22 cellular contexts compared by ENCODE assay signal in the genomic region with DNA sequence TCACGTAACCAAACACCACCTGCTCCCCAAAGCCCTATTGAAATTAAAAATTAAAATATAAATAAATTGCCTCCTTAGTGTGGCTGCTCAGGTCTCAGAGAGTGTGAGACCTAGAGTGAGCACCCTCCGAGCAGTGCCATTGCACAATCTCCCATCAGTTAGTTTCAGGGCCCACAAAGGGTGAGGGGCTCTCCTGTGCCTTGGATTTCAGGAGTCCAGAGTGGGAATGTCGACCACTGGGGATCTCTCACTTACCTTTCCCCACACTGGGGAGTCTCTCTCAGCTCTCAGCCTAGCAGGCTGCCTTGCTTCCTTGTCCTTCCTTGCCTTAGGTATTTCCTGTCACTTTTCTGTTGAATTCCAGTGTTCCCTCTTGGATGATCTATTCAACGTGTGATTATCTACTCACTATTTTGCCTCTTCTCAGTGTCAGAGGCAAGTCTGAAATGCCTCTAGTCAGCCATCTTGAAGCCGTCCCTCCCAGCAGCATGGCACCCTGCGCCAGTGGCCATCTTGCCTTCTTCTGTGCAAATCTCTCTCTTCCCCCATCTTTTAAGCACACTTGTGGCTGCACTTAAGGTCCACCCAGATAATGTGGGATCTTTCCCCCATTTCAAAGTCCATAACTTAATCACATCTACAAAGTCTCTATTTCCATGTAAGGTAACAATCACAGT.
DNase-seq lines count a peak whose midpoint lies in the region; ATAC-seq and TF ChIP-seq lines count a peak whose summit lies in the region.
"Had no signal": no experiment of that assay in that cellular context is flagged by ENCODE, and none has a peak within 500 bp of the region (broad histone marks: within the 10 kb centered on the region; RNA-seq: fewer than 3 reads in every experiment).

No MANE protein-coding gene starts in this region.

- no peak overlapping the region for H3K27ac Mint-ChIP-seq in activated CD8-positive, alpha-beta memory T cell treated with anti-CD3 and anti-CD28 coated beads, Interleukin-2, amount 10 ng/mL, durations not matched to agents 7 days and 5 days
- H3K27ac Mint-ChIP-seq: B cell; CD4-positive, CD25-positive, alpha-beta regulatory T cell had no signal

- peaks cover 13% of the 10 kb centered on the region for H3K36me3 Mint-ChIP-seq in activated CD8-positive, alpha-beta memory T cell treated with anti-CD3 and anti-CD28 coated beads, Interleukin-2, amount 10 ng/mL, durations not matched to agents 7 days and 5 days
- H3K36me3 Mint-ChIP-seq: CD4-positive, CD25-positive, alpha-beta regulatory T cell had no signal

- no peak for TF ChIP-seq POLR2A in vagina (IDR thresholded peaks at IDR 0.05)

- TF ChIP-seq CTCF in WERI-Rb-1 (IDR thresholded peaks at IDR 0.05; ENCODE audit: low read depth, low read length), result no peak
- TF ChIP-seq CTCF in vagina (IDR thresholded peaks at IDR 0.05), result no peak
- TF ChIP-seq CTCF in mucosa of descending colon (IDR thresholded peaks at IDR 0.05), result no peak

- intact Hi-C loops in vagina (cut with DNase I) (no loop called here), mucosa of descending colon (cut with DNase I, micrococcal nuclease) (no loop called here)

- CTCF ChIA-PET in activated CD8-positive, alpha-beta memory T cell treated with anti-CD3 and anti-CD28 coated beads, Interleukin-2, amount 10 ng/mL, durations not matched to agents 7 days and 5 days (lab: Charles Lee), result interaction anchor here (2.2 kb wide), 1 partner anchor 30 kb away, joined by 7 read pairs; no protein-coding TSS in a partner anchor

- peaks cover 71% of the 10 kb centered on the region for H3K27me3 Mint-ChIP-seq in activated CD8-positive, alpha-beta memory T cell treated with anti-CD3 and anti-CD28 coated beads, Interleukin-2, amount 10 ng/mL, durations not matched to agents 7 days and 5 days
- H3K27me3 Mint-ChIP-seq: B cell, IgD-negative memory B cell had no signal

- H3K36me3 ChIP-seq in WERI-Rb-1 (no peaks in the 10 kb centered on the region), vagina (peaks cover 0 to 10% of the 10 kb centered on the region in 2 donors), mucosa of descending colon (ENCODE audit: low read depth) (no peaks in the 10 kb centered on the region)

- H3K4me1 ChIP-seq in vagina (no peaks in the 10 kb centered on the region), mucosa of descending colon (ENCODE audit: low read depth) (no peaks in the 10 kb centered on the region)
- H3K4me1 ChIP-seq: Caco-2 had no signal

- H3K4me3 Mint-ChIP-seq in activated CD8-positive, alpha-beta memory T cell treated with anti-CD3 and anti-CD28 coated beads, Interleukin-2, amount 10 ng/mL, durations not matched to agents 7 days and 5 days, result no peak overlapping the region
- H3K4me3 Mint-ChIP-seq: B cell; CD4-positive, CD25-positive, alpha-beta regulatory T cell; IgD-negative memory B cell had no signal

- H3K9me3 ChIP-seq in WERI-Rb-1 (ENCODE audit: severe bottlenecking) (no peaks in the 10 kb centered on the region), vagina (no peaks in the 10 kb centered on the region), mucosa of descending colon (no peaks in the 10 kb centered on the region)

- peaks cover 4% of the 10 kb centered on the region for H3K4me1 Mint-ChIP-seq in activated CD8-positive, alpha-beta memory T cell treated with anti-CD3 and anti-CD28 coated beads, Interleukin-2, amount 10 ng/mL, durations not matched to agents 7 days and 5 days
- H3K4me1 Mint-ChIP-seq: CD4-positive, CD25-positive, alpha-beta regulatory T cell had no signal

- no peak overlapping the region for H3K27ac ChIP-seq in WERI-Rb-1
- no peak overlapping the region for H3K27ac ChIP-seq in vagina
- H3K27ac ChIP-seq: HL-60 had no signal

- peaks cover 14% of the 10 kb centered on the region for H3K9me3 Mint-ChIP-seq in activated CD8-positive, alpha-beta memory T cell treated with anti-CD3 and anti-CD28 coated beads, Interleukin-2, amount 10 ng/mL, durations not matched to agents 7 days and 5 days (ENCODE audit: low read depth)

- peak; percentile 22 for DNase-seq in activated CD8-positive, alpha-beta memory T cell treated with anti-CD3 and anti-CD28 coated beads, Interleukin-2, amount 10 ng/mL, durations not matched to agents 7 days and 5 days
- DNase-seq in activated CD8-positive, alpha-beta memory T cell treated with anti-CD3 and anti-CD28 coated beads, Interleukin-2, amount 50 U/mL, for 48 hours, result no peak
- peak; percentile 1 for DNase-seq in WERI-Rb-1
- peak; percentile 21 for DNase-seq in left lobe of liver (ENCODE audit: low spot score)
- peak; percentile 49 to 62 for DNase-seq in vagina (ENCODE audit: extremely low spot score in 2 of 2)
- DNase-seq in mucosa of descending colon, result no peak
- DNase-seq: Caco-2; CD4-positive, CD25-positive, alpha-beta regulatory T cell; DMS153; EL; HCEC 1CT; Kasumi-1; MG63; NCI-H1092; NCI-H146; NCI-H2081 treated with DMSO at 0.1 percent for 48 hours had no signal

- H3K4me3 ChIP-seq in WERI-Rb-1 (ENCODE audit: low read depth, low read length) (no peak overlapping the region), vagina (no peak overlapping the region), mucosa of descending colon (no peak overlapping the region)
- H3K4me3 ChIP-seq: MG63 had no signal

- H3K27me3 ChIP-seq in WERI-Rb-1 (ENCODE audit: insufficient read depth, low read depth, severe bottlenecking) (no peaks in the 10 kb centered on the region), vagina (no peaks in the 10 kb centered on the region)
- H3K27me3 ChIP-seq: MG63 had no signal

- no peak for ATAC-seq in activated CD8-positive, alpha-beta memory T cell treated with anti-CD3 and anti-CD28 coated beads, Interleukin-2, amount 10 ng/mL, durations not matched to agents 7 days and 5 days
- no peak for ATAC-seq in left lobe of liver
- ATAC-seq in GM21619 (IDR thresholded peaks at IDR 0.05; ENCODE audit: unreplicated experiment), result no peak
- ATAC-seq in mucosa of descending colon, result no peak
- no peak for ATAC-seq in GM18867 (IDR thresholded peaks at IDR 0.05; ENCODE audit: unreplicated experiment)
- ATAC-seq: Right ventricle myocardium inferior had no signal

Comparison
In these comparisons a context has a peak if more than half of its experiments do, and no peak if none do; other contexts are left out.
1. DNase-seq: peak in activated CD8-positive, alpha-beta memory T cell treated with anti-CD3 and anti-CD28 coated beads, Interleukin-2, amount 10 ng/mL, durations not matched to agents 7 days and 5 days (single experiment), WERI-Rb-1 (single experiment), left lobe of liver (single experiment) and vagina (2 of 2); none in activated CD8-positive, alpha-beta memory T cell treated with anti-CD3 and anti-CD28 coated beads, Interleukin-2, amount 50 U/mL, for 48 hours (single experiment) and mucosa of descending colon (0 of 3).